15 cellular contexts compared by ENCODE assay signal in genomic region chr3:12675115-12675810, GRCh38.
"Had no signal": no experiment of that assay in that cellular context is flagged by ENCODE, and none has a peak within 500 bp of the region (broad histone marks: within the 10 kb centered on the region; RNA-seq: fewer than 3 reads in every experiment).

No MANE protein-coding gene starts in this region.

- H3K4me3 ChIP-seq: ascending aorta, gastrocnemius medialis, pancreas, tibial nerve had no signal

- H3K27me3 ChIP-seq: ascending aorta, gastrocnemius medialis, heart left ventricle, pancreas, tibial nerve had no signal

- H3K4me1 Mint-ChIP-seq: activated T-helper 17 cell treated with anti-CD3 and anti-CD28 coated beads, Interleukin-2, amount 50 U/mL, for 72 hours had no signal

- H3K9me3 Mint-ChIP-seq: activated T-helper 17 cell treated with anti-CD3 and anti-CD28 coated beads, Interleukin-2, amount 50 U/mL, for 72 hours; effector memory CD8-positive, alpha-beta T cell; naive B cell; stimulated activated naive B cell treated with anti-CD40 and anti-IgM and Interleukin-4, amounts not matched to agents 10 μg/mL and 1 μg/mL and 100 μg/mL, for 72 hours had no signal

- H3K36me3 Mint-ChIP-seq: naive B cell; stimulated activated naive B cell treated with anti-CD40 and anti-IgM and Interleukin-4, amounts not matched to agents 10 μg/mL and 1 μg/mL and 100 μg/mL, for 72 hours had no signal

- H3K27me3 Mint-ChIP-seq: activated T-helper 17 cell treated with anti-CD3 and anti-CD28 coated beads, Interleukin-2, amount 50 U/mL, for 72 hours had no signal

- H3K27ac ChIP-seq: ascending aorta, gastrocnemius medialis, pancreas, tibial nerve had no signal

- H3K36me3 ChIP-seq: ascending aorta, gastrocnemius medialis, heart left ventricle, pancreas, tibial nerve had no signal

- DNase-seq: activated CD4-positive, alpha-beta T cell treated with anti-CD3 and anti-CD28 coated beads for 1 hour; activated CD4-positive, alpha-beta T cell treated with anti-CD3 and anti-CD28 coated beads, Interleukin-2, amount 50 U/mL, for 48 hours; activated naive CD4-positive, alpha-beta T cell treated with Interleukin-2 at 50 U/mL for 16 hours; dermis blood vessel endothelial cell; effector memory CD8-positive, alpha-beta T cell; gastrocnemius medialis; heart left ventricle; midbrain; naive B cell; pancreas; stimulated activated CD4-positive, alpha-beta T cell treated with anti-CD3 and anti-CD28 coated beads, Interleukin-2, amount 100 ng/mL, for 48 hours; stimulated activated naive B cell treated with anti-CD40 and anti-IgM and Interleukin-4, amounts not matched to agents 10 μg/mL and 1 μg/mL and 100 μg/mL, for 72 hours had no signal

- H3K4me3 Mint-ChIP-seq: activated T-helper 17 cell treated with anti-CD3 and anti-CD28 coated beads, Interleukin-2, amount 50 U/mL, for 72 hours; effector memory CD8-positive, alpha-beta T cell; naive B cell; stimulated activated naive B cell treated with anti-CD40 and anti-IgM and Interleukin-4, amounts not matched to agents 10 μg/mL and 1 μg/mL and 100 μg/mL, for 72 hours had no signal

- H3K27ac Mint-ChIP-seq: activated T-helper 17 cell treated with anti-CD3 and anti-CD28 coated beads, Interleukin-2, amount 50 U/mL, for 72 hours; effector memory CD8-positive, alpha-beta T cell; stimulated activated naive B cell treated with anti-CD40 and anti-IgM and Interleukin-4, amounts not matched to agents 10 μg/mL and 1 μg/mL and 100 μg/mL, for 72 hours had no signal

- H3K4me1 ChIP-seq: ascending aorta, pancreas, tibial nerve had no signal

- ATAC-seq: activated T-helper 17 cell treated with anti-CD3 and anti-CD28 coated beads, Interleukin-2, amount 50 U/mL, for 72 hours; effector memory CD8-positive, alpha-beta T cell; gastrocnemius medialis; heart left ventricle; pancreas; stimulated activated naive B cell treated with anti-CD40 and anti-IgM and Interleukin-4, amounts not matched to agents 10 μg/mL and 1 μg/mL and 100 μg/mL, for 72 hours had no signal

- H3K9me3 ChIP-seq: ascending aorta, gastrocnemius medialis, heart left ventricle, pancreas, tibial nerve had no signal
